In genomic region chr1:167721617-167722151, GRCh38 we compare ENCODE assay signal across 8 cellular contexts. TPM values are rescaled to one million over a fixed set of nuclear protein-coding genes. Genes with fewer than 3 reads are reported as not detected.
DNase-seq lines count a peak whose midpoint lies in the region; ATAC-seq and TF ChIP-seq lines count a peak whose summit lies in the region.

Gene MPZL1, plus strand, starts transcription at chr1:167721982. Its CDS starts 170 bp downstream, at chr1:167722152.

- in situ Hi-C loops in G401 (cut with HindIII; ENCODE audit: low sequenced_read_pairs): no loop called here

- H3K9me2 ChIP-seq in Loucy (replicated peaks; ENCODE audit: low read depth, low read length): no peaks in the 10 kb centered on the region

- H3K9ac ChIP-seq in Loucy (ENCODE audit: low read depth, low read length, poor library complexity, severe bottlenecking): peak within 1 kb of the TSS; percentile 83

- H3K4me1 ChIP-seq in Loucy (ENCODE audit: insufficient read depth, low read length, poor library complexity, severe bottlenecking) (peaks cover 44% of the 10 kb centered on the region), SJCRH30 (peaks cover 4% of the 10 kb centered on the region; the same call in 1 of the 2 replicates), foreskin keratinocyte (peaks cover 16% of the 10 kb centered on the region), neuron (ENCODE audit: insufficient read depth, low read length) (peaks cover 28% of the 10 kb centered on the region)

- peaks cover 2% of the 10 kb centered on the region; the same call in 1 of the 2 replicates for H3K27me3 ChIP-seq in H7 (ENCODE audit: control insufficient read depth, insufficient read depth, low read length)
- no peaks in the 10 kb centered on the region for H3K27me3 ChIP-seq in Loucy (ENCODE audit: insufficient read depth, low read length, poor library complexity, severe bottlenecking)
- no peaks in the 10 kb centered on the region for H3K27me3 ChIP-seq in SJCRH30
- no peaks in the 10 kb centered on the region for H3K27me3 ChIP-seq in foreskin keratinocyte
- H3K27me3 ChIP-seq in neuron (ENCODE audit: insufficient read depth, low read length): no peaks in the 10 kb centered on the region

- no peak for TF ChIP-seq CTCF in Loucy (conservative IDR thresholded peaks at IDR 0.05; ENCODE audit: low read length)
- TF ChIP-seq CTCF in foreskin keratinocyte (conservative IDR thresholded peaks at IDR 0.05): no peak

- DNase-seq in G401 (ENCODE audit: low spot score) (peak; percentile 96), H7 (peak; percentile 99), SJCRH30 (peak; percentile 90 to 93), foreskin keratinocyte (peak; percentile 70 to 87), stromal cell of bone marrow (ENCODE audit: low read depth) (peak; percentile 87)
- peak; percentile 87 for DNase-seq in activated gamma-delta T cell treated with anti-CD3 and anti-CD28 coated beads, Interleukin-2, amount 50 U/mL, for 16 hours (ENCODE audit: low read depth)

- peaks cover 46% of the 10 kb centered on the region for H3K79me2 ChIP-seq in Loucy (ENCODE audit: insufficient read depth, low read length)

- H3K4me3 ChIP-seq in H7 (ENCODE audit: insufficient read depth, low read depth, low read length) (peak within 1 kb of the TSS; percentile 96), Loucy (ENCODE audit: low read length, poor library complexity, severe bottlenecking) (peak within 1 kb of the TSS; percentile 90), SJCRH30 (peak within 1 kb of the TSS; percentile 90), neuron (ENCODE audit: low read length) (peak within 1 kb of the TSS; percentile 92)

- H3K27ac ChIP-seq in SJCRH30: peak within 1 kb of the TSS; percentile 40; the same call in 1 of the 2 replicates
- H3K27ac ChIP-seq in foreskin keratinocyte: peak within 1 kb of the TSS; percentile 2

- ATAC-seq in foreskin keratinocyte: peak; percentile 96

- H3K36me3 ChIP-seq in H7 (replicated peaks; ENCODE audit: control insufficient read depth, insufficient read depth, low read length) (no peaks in the 10 kb centered on the region), Loucy (ENCODE audit: insufficient read depth, low read length) (no peaks in the 10 kb centered on the region), SJCRH30 (no peaks in the 10 kb centered on the region), neuron (ENCODE audit: insufficient read depth, low read length) (no peaks in the 10 kb centered on the region)

- peaks cover 34% of the 10 kb centered on the region for H4K20me1 ChIP-seq in Loucy (ENCODE audit: insufficient read depth, low read length, poor library complexity, severe bottlenecking)

- no peaks in the 10 kb centered on the region for H3F3A ChIP-seq in Loucy (ENCODE audit: low read depth)

- H3K9me3 ChIP-seq in Loucy (ENCODE audit: insufficient read depth, low read depth, low read length): no peaks in the 10 kb centered on the region
- H3K9me3 ChIP-seq in SJCRH30 (replicated peaks): no peaks in the 10 kb centered on the region
- no peaks in the 10 kb centered on the region for H3K9me3 ChIP-seq in neuron (ENCODE audit: low read length)

- H2AFZ ChIP-seq in Loucy (ENCODE audit: low read length): peak within 1 kb of the TSS; percentile 95
- H2AFZ ChIP-seq in neuron (ENCODE audit: low read depth, low read length): peak within 1 kb of the TSS; percentile 95

- peak within 1 kb of the TSS; percentile 87 for H3K4me2 ChIP-seq in Loucy (ENCODE audit: low read depth, low read length, poor library complexity, severe bottlenecking)

RNA-seq across cellular contexts. Expression of gene MPZL1, which starts in this region (rescaled TPM):
- 94.8 and 155 TPM in 2 replicates for total RNA-seq in G401 (2014; rRNA removed; shearing (Covaris generic))
- 99.9 and 104 TPM in 2 replicates for total RNA-seq in H7 (2014; rRNA removed; shearing (Covaris generic))
- 57.9 and 63.0 TPM in 2 replicates for total RNA-seq in SJCRH30 (2014; rRNA removed; shearing (Covaris generic))
- 125 TPM in 2 replicates for total RNA-seq in foreskin keratinocyte
- 71.4 and 86.1 TPM in 2 replicates for polyA plus RNA-seq in foreskin keratinocyte

Comparison
In these comparisons a context has a peak if more than half of its experiments do, and no peak if none do; other contexts are left out.
1. Peak in every context shown above with its lines: DNase-seq, ATAC-seq, H3K4me3 ChIP-seq and H3K27ac ChIP-seq.